8 cellular contexts compared by ENCODE assay signal in the genomic region with DNA sequence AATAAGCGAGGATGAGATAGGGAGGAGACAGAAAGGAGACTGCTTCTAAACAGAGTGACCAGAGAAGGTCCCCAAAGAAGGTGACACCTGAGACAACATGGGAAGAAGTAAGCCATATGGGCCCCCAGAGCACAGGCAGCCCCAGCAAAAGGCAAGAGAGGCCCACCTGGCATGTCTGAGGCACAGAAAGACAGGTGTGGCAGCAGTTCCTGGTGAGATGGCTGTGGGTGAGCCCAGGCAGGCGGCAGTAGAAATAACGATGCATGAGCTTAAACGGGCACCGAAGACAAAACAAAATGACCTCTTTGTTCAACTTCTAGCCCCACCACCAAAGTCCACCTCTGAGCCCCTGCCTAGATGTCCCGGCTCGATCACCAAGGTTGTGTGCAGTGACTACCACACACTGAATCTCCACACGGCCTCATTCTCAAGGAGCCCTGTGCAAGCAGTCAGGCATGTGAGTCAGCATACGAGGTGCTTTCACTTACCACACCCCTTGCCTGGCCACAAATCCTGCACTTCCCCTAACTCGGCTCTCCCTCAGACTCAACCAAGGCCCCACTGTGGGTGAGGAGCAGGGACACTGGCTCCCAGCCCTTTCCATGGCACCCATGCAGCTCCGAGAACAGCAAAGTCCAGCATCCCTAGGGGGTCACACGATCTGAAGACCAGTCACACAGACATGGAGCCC.
DNase-seq lines count a peak whose midpoint lies in the region; ATAC-seq, FAIRE-seq and TF ChIP-seq lines count a peak whose summit lies in the region.

No MANE protein-coding gene starts in this region.

- no peaks in the 10 kb centered on the region for H3K27me3 ChIP-seq in muscle layer of duodenum (ENCODE audit: low read depth, low read length)
- H3K27me3 ChIP-seq in vagina: no peaks in the 10 kb centered on the region

- peak; percentile 80 for FAIRE-seq in H54 (lab: Jason Lieb, UNC)

- H3K27ac ChIP-seq in cingulate gyrus (ENCODE audit: low read depth, low read length): peak overlapping the region; percentile 11
- H3K27ac ChIP-seq in muscle layer of duodenum (ENCODE audit: low read length): peak overlapping the region; percentile 76
- peak overlapping the region; percentile 63 for H3K27ac ChIP-seq in vagina

- intact Hi-C loops in vagina (cut with DNase I): loop anchor here (10.0 kb wide), 1 partner anchor 57 kb away; no protein-coding TSS in a partner anchor

- ATAC-seq in HG02870 (IDR thresholded peaks at IDR 0.05; ENCODE audit: unreplicated experiment): no peak

- no peak for TF ChIP-seq POLR2A in H54 (IDR thresholded peaks at IDR 0.05; ENCODE audit: low read depth, low read length)
- no peak for TF ChIP-seq POLR2A in vagina (IDR thresholded peaks at IDR 0.05)

- H3K4me3 ChIP-seq in muscle layer of duodenum (ENCODE audit: low read depth in 1 of 2, low read length in 2 of 2) (no peak overlapping the region), vagina (no peak overlapping the region)

- H3K9me3 ChIP-seq in muscle layer of duodenum (ENCODE audit: control insufficient read depth in 1 of 2, low read length in 2 of 2) (no peaks in the 10 kb centered on the region), vagina (no peaks in the 10 kb centered on the region)

- TF ChIP-seq CTCF in vagina (IDR thresholded peaks at IDR 0.05): no peak

- H3K36me3 ChIP-seq in muscle layer of duodenum (ENCODE audit: control insufficient read depth in 1 of 2, insufficient read depth in 2 of 2, low read length in 2 of 2): peaks cover 0 to 6% of the 10 kb centered on the region in 2 donors
- no peaks in the 10 kb centered on the region for H3K36me3 ChIP-seq in vagina

- peak; percentile 72 to 85 for DNase-seq in AML-193 (lab: John Stamatoyannopoulos, UW)
- peak; percentile 57 for DNase-seq in H54 (ENCODE audit: insufficient read length, low spot score)
- peak; percentile 74 for DNase-seq in SKM-1 (lab: John Stamatoyannopoulos, UW; ENCODE audit: unreplicated experiment)
- no peak for DNase-seq in vagina (ENCODE audit: extremely low spot score in 2 of 2)
- no peak for DNase-seq in NCI-H526 treated with DMSO at 0.1 percent for 48 hours (lab: John Stamatoyannopoulos, UW)

- H3K4me1 ChIP-seq in muscle layer of duodenum (ENCODE audit: control insufficient read depth in 1 of 2, insufficient read depth in 2 of 2, low read length in 2 of 2) (peaks cover 56 to 64% of the 10 kb centered on the region in 2 donors), vagina (peaks cover 85% of the 10 kb centered on the region)

Comparison
In these comparisons a context has a peak if more than half of its experiments do, and no peak if none do; other contexts are left out.
1. DNase-seq: peak in AML-193 (2 of 2), H54 (single experiment) and SKM-1 (single experiment); none in vagina (0 of 2) and NCI-H526 treated with DMSO at 0.1 percent for 48 hours (single experiment).
2. H3K27ac ChIP-seq: peak in every context shown above with its lines; median percentile 76 in muscle layer of duodenum; 63 in vagina; 11 in cingulate gyrus.